8 cellular contexts compared by ENCODE assay signal in the genomic region with DNA sequence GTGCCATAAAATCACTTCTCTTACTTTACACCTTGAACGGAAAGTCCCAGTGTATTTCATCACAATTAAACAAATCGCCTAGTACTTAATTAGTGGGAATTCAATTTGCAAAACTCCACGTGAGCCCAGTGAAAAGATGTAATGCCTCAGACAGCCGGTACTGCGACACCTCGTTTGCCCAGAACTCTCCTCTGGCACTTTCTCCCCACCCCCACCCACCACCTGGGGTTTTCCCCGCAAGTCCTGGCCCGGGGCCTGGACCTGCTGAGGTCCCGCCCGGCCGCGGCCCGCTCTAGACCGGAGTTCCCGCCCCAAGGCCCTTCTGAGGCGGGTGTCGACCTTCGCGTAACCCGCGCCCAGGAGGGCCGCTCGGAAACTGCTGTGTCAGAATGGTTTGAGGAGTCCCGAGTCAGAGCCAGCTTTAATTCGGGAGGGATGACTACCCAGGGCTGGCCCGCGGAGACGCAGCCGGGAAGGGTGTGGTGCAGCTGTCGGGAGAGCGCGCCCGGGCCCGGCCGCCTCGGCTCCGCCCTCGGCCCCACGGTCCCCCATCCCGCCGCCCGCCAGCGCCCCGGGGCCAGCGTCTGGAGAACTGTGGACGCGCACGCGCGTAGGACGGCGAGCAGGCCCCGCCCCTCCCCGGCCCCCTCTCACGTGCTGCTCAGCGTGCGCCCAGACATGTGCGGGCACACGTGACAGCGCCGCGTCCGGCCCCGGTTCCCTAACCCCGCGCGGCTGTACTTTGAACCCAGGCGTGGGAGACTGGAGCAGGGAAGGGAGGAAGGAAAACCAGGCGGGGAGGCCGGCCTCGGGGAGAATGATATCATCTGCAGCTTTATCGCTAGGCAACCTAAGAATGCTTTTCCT.
DNase-seq lines count a peak whose midpoint lies in the region; ATAC-seq and FAIRE-seq lines count a peak whose summit lies in the region.

No MANE protein-coding gene starts in this region.

- DNase-seq in DMS153 (lab: John Stamatoyannopoulos, UW) (peak; percentile 71), HTR-8/SVneo (ENCODE audit: insufficient read length, low spot score) (peak; percentile 92), SHP77 treated with DMSO at 0.1 percent for 48 hours (lab: John Stamatoyannopoulos, UW) (peak; percentile 58), globus pallidus (ENCODE audit: low spot score) (peak; percentile 91), non-pigmented ciliary epithelial cell (ENCODE audit: low read depth) (peak; percentile 65), superior temporal gyrus (ENCODE audit: extremely low spot score) (peak; percentile 89)
- peak; percentile 82 for DNase-seq in activated naive CD4-positive, alpha-beta T cell treated with anti-CD3 and anti-CD28 coated beads, Interleukin-2, amount 50 U/mL, for 16 hours

- peak; percentile 94 for FAIRE-seq in HTR-8/SVneo (lab: Jason Lieb, UNC)

- ATAC-seq in GM21367 (IDR thresholded peaks at IDR 0.05; ENCODE audit: unreplicated experiment): peak; percentile 66

Comparison
In these comparisons a context has a peak if more than half of its experiments do, and no peak if none do; other contexts are left out.
1. Peak in every context shown above with its lines: DNase-seq and ATAC-seq.